Comparison of ENCODE assay signal across 34 cellular contexts in genomic region chrX:56805399-56805798, GRCh38.
"Had no signal": no experiment of that assay in that cellular context is flagged by ENCODE, and none has a peak within 500 bp of the region (broad histone marks: within the 10 kb centered on the region; RNA-seq: fewer than 3 reads in every experiment).

No MANE protein-coding gene starts in this region.

- H3K27ac Mint-ChIP-seq: activated B cell treated with CpG ODN at 0.5 μM for 24 hours; activated CD4-positive, alpha-beta memory T cell treated with anti-CD3 and anti-CD28 coated beads for 36 hours; activated CD4-positive, alpha-beta T cell treated with anti-CD3 and anti-CD28 coated beads, Interleukin-2, amount 10 ng/mL, durations not matched to agents 24 days and 14 days; activated CD8-positive, alpha-beta memory T cell treated with anti-CD3 and anti-CD28 coated beads, Interleukin-2, amount 10 ng/mL, durations not matched to agents 7 days and 5 days; activated CD8-positive, alpha-beta T cell treated with anti-CD3 and anti-CD28 coated beads, Interleukin-2, amount 10 ng/mL, durations not matched to agents 7 days and 5 days; activated naive CD4-positive, alpha-beta T cell treated with anti-CD3 and anti-CD28 coated beads for 36 hours; activated naive CD4-positive, alpha-beta T cell treated with anti-CD3 and anti-CD28 coated beads, Interleukin-2, amount 50 U/mL, for 24 hours; activated naive CD8-positive, alpha-beta T cell treated with anti-CD3 and anti-CD28 coated beads for 36 hours; activated naive CD8-positive, alpha-beta T cell treated with anti-CD3 and anti-CD28 coated beads, Interleukin-2, amount 50 U/mL, for 24 hours; activated T-helper 1 cell treated with anti-CD3 and anti-CD28 coated beads, Interleukin-12 subunit alpha, Interleukin-12 subunit beta, Interleukin-2, Interleukin-4 antibody, amounts not matched to agents 30 ng/mL and 10 ng/mL and 1 ng/mL, durations not matched to agents 14 hours and 24 hours and 36 hours; activated T-helper 2 cell treated with anti-CD3 and anti-CD28 coated beads, Interferon-gamma antibody, Interleukin-2, Interleukin-4, amounts not matched to agents 10 μg/mL and 5 μg/mL and 100 μg/mL, durations not matched to agents 14 hours and 24 hours and 36 hours; dendritic cell treated with granulocyte-macrophage colony-stimulating factor and Interleukin-4, amounts not matched to agents 40 ng/mL and 50 ng/mL, for 4 days; T-helper 2 cell treated with Interferon-gamma antibody and Interleukin-4, amounts not matched to agents 5 μg/mL and 100 μg/mL, for 36 hours had no signal

- H3K27ac ChIP-seq: ascending aorta, breast epithelium, cardiac muscle cell, coronary artery, esophagus muscularis mucosa, foreskin keratinocyte, WERI-Rb-1 had no signal

- H3K27me3 ChIP-seq: ascending aorta, breast epithelium, cardiac muscle cell, esophagus muscularis mucosa, foreskin keratinocyte, gastrocnemius medialis had no signal

- ATAC-seq: activated CD4-positive, CD25-positive, alpha-beta regulatory T cell treated with anti-CD3 and anti-CD28 coated beads, Interleukin-2, amount 50 U/mL, for 24 hours; activated CD8-positive, alpha-beta memory T cell treated with anti-CD3 and anti-CD28 coated beads, Interleukin-2, amount 10 ng/mL, durations not matched to agents 7 days and 5 days; activated CD8-positive, alpha-beta T cell treated with anti-CD3 and anti-CD28 coated beads, Interleukin-2, amount 10 ng/mL, durations not matched to agents 7 days and 5 days; activated naive CD8-positive, alpha-beta T cell treated with anti-CD3 and anti-CD28 coated beads, Interleukin-2, amount 50 U/mL, for 24 hours; gastrocnemius medialis; T-helper 17 cell had no signal

- H3K36me3 ChIP-seq: ascending aorta, breast epithelium, cardiac muscle cell, esophagus muscularis mucosa, gastrocnemius medialis, WERI-Rb-1 had no signal

- H3K9me3 Mint-ChIP-seq: activated B cell treated with CpG ODN at 0.5 μM for 24 hours; activated CD4-positive, alpha-beta memory T cell treated with anti-CD3 and anti-CD28 coated beads for 36 hours; activated CD4-positive, alpha-beta T cell treated with anti-CD3 and anti-CD28 coated beads, Interleukin-2, amount 10 ng/mL, durations not matched to agents 24 days and 14 days; activated naive CD4-positive, alpha-beta T cell treated with anti-CD3 and anti-CD28 coated beads for 36 hours; activated naive CD4-positive, alpha-beta T cell treated with anti-CD3 and anti-CD28 coated beads, Interleukin-2, amount 50 U/mL, for 24 hours; activated naive CD8-positive, alpha-beta T cell treated with anti-CD3 and anti-CD28 coated beads, Interleukin-2, amount 50 U/mL, for 24 hours; activated T-helper 1 cell treated with anti-CD3 and anti-CD28 coated beads, Interleukin-12 subunit alpha, Interleukin-12 subunit beta, Interleukin-2, Interleukin-4 antibody, amounts not matched to agents 30 ng/mL and 10 ng/mL and 1 ng/mL, durations not matched to agents 14 hours and 24 hours and 36 hours; activated T-helper 2 cell treated with anti-CD3 and anti-CD28 coated beads, Interferon-gamma antibody, Interleukin-2, Interleukin-4, amounts not matched to agents 10 μg/mL and 5 μg/mL and 100 μg/mL, durations not matched to agents 14 hours and 24 hours and 36 hours; central memory CD8-positive, alpha-beta T cell; dendritic cell treated with granulocyte-macrophage colony-stimulating factor and Interleukin-4, amounts not matched to agents 40 ng/mL and 50 ng/mL, for 4 days; T-helper 2 cell treated with Interferon-gamma antibody and Interleukin-4, amounts not matched to agents 5 μg/mL and 100 μg/mL, for 36 hours had no signal

- H3K4me3 Mint-ChIP-seq: activated B cell treated with CpG ODN at 0.5 μM for 24 hours; activated CD4-positive, alpha-beta memory T cell treated with anti-CD3 and anti-CD28 coated beads for 36 hours; activated CD4-positive, alpha-beta T cell treated with anti-CD3 and anti-CD28 coated beads, Interleukin-2, amount 10 ng/mL, durations not matched to agents 24 days and 14 days; activated CD8-positive, alpha-beta memory T cell treated with anti-CD3 and anti-CD28 coated beads, Interleukin-2, amount 10 ng/mL, durations not matched to agents 7 days and 5 days; activated CD8-positive, alpha-beta T cell treated with anti-CD3 and anti-CD28 coated beads, Interleukin-2, amount 10 ng/mL, durations not matched to agents 7 days and 5 days; activated naive CD4-positive, alpha-beta T cell treated with anti-CD3 and anti-CD28 coated beads for 36 hours; activated naive CD4-positive, alpha-beta T cell treated with anti-CD3 and anti-CD28 coated beads, Interleukin-2, amount 50 U/mL, for 24 hours; activated naive CD8-positive, alpha-beta T cell treated with anti-CD3 and anti-CD28 coated beads for 36 hours; activated naive CD8-positive, alpha-beta T cell treated with anti-CD3 and anti-CD28 coated beads, Interleukin-2, amount 50 U/mL, for 24 hours; activated T-helper 1 cell treated with anti-CD3 and anti-CD28 coated beads, Interleukin-12 subunit alpha, Interleukin-12 subunit beta, Interleukin-2, Interleukin-4 antibody, amounts not matched to agents 30 ng/mL and 10 ng/mL and 1 ng/mL, durations not matched to agents 14 hours and 24 hours and 36 hours; brain; central memory CD8-positive, alpha-beta T cell; dendritic cell treated with granulocyte-macrophage colony-stimulating factor and Interleukin-4, amounts not matched to agents 40 ng/mL and 50 ng/mL, for 4 days; T-helper 17 cell; T-helper 2 cell treated with Interferon-gamma antibody and Interleukin-4, amounts not matched to agents 5 μg/mL and 100 μg/mL, for 36 hours had no signal

- DNase-seq: activated B cell treated with CpG ODN at 0.5 μM for 24 hours; activated CD4-positive, alpha-beta memory T cell treated with anti-CD3 and anti-CD28 coated beads for 36 hours; activated CD4-positive, alpha-beta T cell treated with anti-CD3 and anti-CD28 coated beads, Interleukin-2, amount 10 ng/mL, durations not matched to agents 24 days and 14 days; activated CD8-positive, alpha-beta memory T cell treated with anti-CD3 and anti-CD28 coated beads, Interleukin-2, amount 10 ng/mL, durations not matched to agents 7 days and 5 days; activated CD8-positive, alpha-beta memory T cell treated with anti-CD3 and anti-CD28 coated beads, Interleukin-2, amount 50 U/mL, for 4 hours; activated CD8-positive, alpha-beta T cell treated with anti-CD3 and anti-CD28 coated beads, Interleukin-2, amount 10 ng/mL, durations not matched to agents 7 days and 5 days; activated effector memory CD4-positive, alpha-beta T cell treated with anti-CD3 and anti-CD28 coated beads, Interleukin-2, amount 50 U/mL, for 16 hours; activated naive CD4-positive, alpha-beta T cell treated with anti-CD3 and anti-CD28 coated beads for 36 hours; activated naive CD8-positive, alpha-beta T cell treated with anti-CD3 and anti-CD28 coated beads for 36 hours; activated naive CD8-positive, alpha-beta T cell treated with anti-CD3 and anti-CD28 coated beads, Interleukin-2, amount 50 U/mL, for 24 hours; activated T-cell treated with anti-CD3 and anti-CD28 coated beads, Interleukin-2, amount 50 U/mL, for 1 hour; activated T-cell treated with anti-CD3 and anti-CD28 coated beads, Interleukin-2, amount 50 U/mL, for 48 hours; dorsolateral prefrontal cortex; effector memory CD4-positive, alpha-beta T cell; erythroblast; gastrocnemius medialis; T-helper 1 cell; T-helper 17 cell; T1000; WERI-Rb-1 had no signal

- H3K9me3 ChIP-seq: ascending aorta, breast epithelium, esophagus muscularis mucosa, gastrocnemius medialis had no signal

- H3K4me1 ChIP-seq: breast epithelium, foreskin keratinocyte had no signal

- H3K4me3 ChIP-seq: ascending aorta, breast epithelium, cardiac muscle cell, coronary artery, dorsolateral prefrontal cortex, esophagus muscularis mucosa, gastrocnemius medialis had no signal

- H3K27me3 Mint-ChIP-seq: activated B cell treated with CpG ODN at 0.5 μM for 24 hours; activated CD4-positive, alpha-beta memory T cell treated with anti-CD3 and anti-CD28 coated beads for 36 hours; activated CD4-positive, alpha-beta T cell treated with anti-CD3 and anti-CD28 coated beads, Interleukin-2, amount 10 ng/mL, durations not matched to agents 24 days and 14 days; activated CD8-positive, alpha-beta memory T cell treated with anti-CD3 and anti-CD28 coated beads, Interleukin-2, amount 10 ng/mL, durations not matched to agents 7 days and 5 days; activated naive CD4-positive, alpha-beta T cell treated with anti-CD3 and anti-CD28 coated beads, Interleukin-2, amount 50 U/mL, for 24 hours; activated naive CD8-positive, alpha-beta T cell treated with anti-CD3 and anti-CD28 coated beads for 36 hours; activated naive CD8-positive, alpha-beta T cell treated with anti-CD3 and anti-CD28 coated beads, Interleukin-2, amount 50 U/mL, for 24 hours; brain; central memory CD8-positive, alpha-beta T cell; dendritic cell treated with granulocyte-macrophage colony-stimulating factor and Interleukin-4, amounts not matched to agents 40 ng/mL and 50 ng/mL, for 4 days; T-helper 17 cell had no signal
